9 cellular contexts compared by ENCODE assay signal in the genomic region with DNA sequence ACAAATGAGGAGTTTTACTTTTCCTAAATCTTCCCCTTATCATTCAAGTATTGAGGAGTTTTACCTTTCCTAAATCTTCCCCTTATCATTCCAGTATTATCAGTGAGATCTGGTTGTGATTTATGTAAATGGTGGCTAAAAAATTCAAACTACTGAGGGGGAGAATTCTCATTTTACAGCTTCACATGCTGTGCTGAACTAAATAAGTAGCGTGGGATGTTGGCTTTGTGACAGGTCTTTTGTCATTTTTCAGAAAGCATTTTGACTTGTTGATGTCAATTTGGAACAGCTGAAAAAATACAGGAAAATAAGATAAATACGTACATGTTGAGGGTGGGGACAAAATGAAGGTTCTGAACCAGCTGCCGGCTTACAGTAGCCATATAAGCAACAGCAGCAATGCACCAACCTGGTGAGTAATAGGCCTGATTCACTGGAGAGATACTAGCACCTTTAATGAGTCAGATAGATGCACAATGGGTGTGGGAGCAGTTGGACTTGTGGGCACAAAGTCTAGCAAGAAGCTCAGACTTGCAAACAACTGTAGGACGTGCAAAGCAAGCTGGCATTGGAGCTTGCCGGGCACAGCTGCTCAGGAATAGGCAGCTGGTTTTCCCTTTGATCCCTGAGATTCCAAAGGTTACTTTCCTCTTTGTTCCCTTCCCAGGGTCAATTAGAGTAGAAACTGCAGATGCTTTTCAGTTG. TPM values are rescaled to one million over a fixed set of nuclear protein-coding genes. Genes with fewer than 3 reads are reported as not detected.
A peak's percentile ranks its signal among the peaks of the same experiment; 100 is the strongest.
DNase-seq lines count a peak whose midpoint lies in the region; ATAC-seq, FAIRE-seq and TF ChIP-seq lines count a peak whose summit lies in the region.
"Had no signal": no experiment of that assay in that cellular context is flagged by ENCODE, and none has a peak within 500 bp of the region (broad histone marks: within the 10 kb centered on the region; RNA-seq: fewer than 3 reads in every experiment).

No MANE protein-coding gene starts in this region.

- WGBS in pancreas, 2 donors, result 27 to 30% methylated on average over 5 of the region's 5 CpGs

- H3K27ac ChIP-seq in pancreas, result peak overlapping the region in 2 of 4 donors; percentile 32 to 48
- H3K27ac ChIP-seq: cardiac muscle cell had no signal

- intact Hi-C loops in pancreas (cut with DNase I) (no loop called here), posterior vena cava (cut with DNase I) (no loop called here)

- peaks cover 0 to 26% (median 15%) of the 10 kb centered on the region in 3 donors for H3K4me1 ChIP-seq in pancreas

- no peaks in the 10 kb centered on the region for H3K36me3 ChIP-seq in pancreas
- H3K36me3 ChIP-seq: cardiac muscle cell had no signal

- no peaks in the 10 kb centered on the region for H3K27me3 ChIP-seq in pancreas
- H3K27me3 ChIP-seq: cardiac muscle cell had no signal

- no peaks in the 10 kb centered on the region for H3K9me3 ChIP-seq in pancreas

- ATAC-seq in pancreas (peak; percentile 62 to 82 (median 72)), HG02884 (IDR thresholded peaks at IDR 0.05; ENCODE audit: unreplicated experiment) (no peak)

- DNase-seq in Daoy (ENCODE audit: low read depth) (peak; percentile 90), NCI-H748 treated with DMSO at 0.1 percent for 48 hours (lab: John Stamatoyannopoulos, UW) (peak; percentile 29), pancreas (peak in 1 of 6 donors; percentile 31), NCI-H524 treated with DMSO at 0.1 percent for 48 hours (lab: John Stamatoyannopoulos, UW) (no peak), D721Med (ENCODE audit: insufficient read length, low spot score) (no peak), posterior vena cava (ENCODE audit: low spot score) (no peak)

- TF ChIP-seq CTCF in pancreas (IDR thresholded peaks at IDR 0.05), result no peak
- no peak for TF ChIP-seq CTCF in D721Med (IDR thresholded peaks at IDR 0.05; ENCODE audit: insufficient read depth, missing control alignments)

- H3K4me3 ChIP-seq in pancreas, result no peak overlapping the region
- H3K4me3 ChIP-seq: cardiac muscle cell had no signal

- FAIRE-seq in colon (lab: Jason Lieb, UNC), result peak; percentile 55
- no peak for FAIRE-seq in pancreas (lab: Jason Lieb, UNC)
- no peak for FAIRE-seq in D721Med (lab: Jason Lieb, UNC)

RNA-seq across cellular contexts. Expression of a gene that starts 12.8 kb away (rescaled TPM):
- 7.8 and 14.1 TPM in 2 replicates for total RNA-seq in Daoy (2014; rRNA removed; shearing (Covaris generic))
- total RNA-seq in pancreas, result 10 to 100 TPM in 2 of 6 donors, 1 to 10 TPM in 4; 5.0 to 13.7 (median 5.6) TPM
- polyA plus RNA-seq in pancreas, result 1 to 10 TPM; 3.0 to 5.2 TPM
- total RNA-seq in posterior vena cava, result 10 to 100 TPM in 1 of 2 donors, 1 to 10 TPM in 1; 5.5 to 11.2 TPM

Comparison
In these comparisons a context has a peak if more than half of its experiments do, and no peak if none do; other contexts are left out.
1. DNase-seq: peak in Daoy (single experiment) and NCI-H748 treated with DMSO at 0.1 percent for 48 hours (single experiment); none in NCI-H524 treated with DMSO at 0.1 percent for 48 hours (single experiment), D721Med (single experiment) and posterior vena cava (single experiment).